ENCODE assay signal across 28 cellular contexts in genomic region chr15:60871152-60871551, GRCh38.
"Had no signal": no experiment of that assay in that cellular context is flagged by ENCODE, and none has a peak within 500 bp of the region (broad histone marks: within the 10 kb centered on the region; RNA-seq: fewer than 3 reads in every experiment).

No MANE protein-coding gene starts in this region.

- H3K4me1 ChIP-seq: breast epithelium, colonic mucosa had no signal

- H3K4me3 ChIP-seq: adrenal gland, breast epithelium, cardiac muscle cell, colonic mucosa, heart left ventricle had no signal

- H3K9me3 ChIP-seq: adrenal gland, breast epithelium, colonic mucosa, heart left ventricle had no signal

- ATAC-seq: activated CD4-positive, CD25-positive, alpha-beta regulatory T cell treated with anti-CD3 and anti-CD28 coated beads, Interleukin-2, amount 50 U/mL, for 24 hours; activated CD8-positive, alpha-beta T cell treated with anti-CD3 and anti-CD28 coated beads for 36 hours; activated naive CD8-positive, alpha-beta T cell treated with anti-CD3 and anti-CD28 coated beads, Interleukin-2, amount 50 U/mL, for 24 hours; activated T-cell treated with anti-CD3 and anti-CD28 coated beads, Interleukin-2, amount 50 U/mL, for 4 hours; activated T-helper 17 cell treated with anti-CD3 and anti-CD28 coated beads, Interleukin-2, amount 50 U/mL, for 72 hours; heart left ventricle; T-helper 17 cell had no signal

- H3K36me3 ChIP-seq: adrenal gland, breast epithelium, cardiac muscle cell, colonic mucosa, heart left ventricle, WERI-Rb-1 had no signal

- H3K27ac ChIP-seq: adrenal gland, breast epithelium, cardiac muscle cell, colonic mucosa, epithelial cell of prostate, heart left ventricle, WERI-Rb-1 had no signal

- H3K27me3 ChIP-seq: adrenal gland, breast epithelium, colonic mucosa, heart left ventricle had no signal

- DNase-seq: activated B cell treated with CpG ODN at 0.5 μM for 24 hours; activated CD4-positive, alpha-beta T cell treated with anti-CD3 and anti-CD28 coated beads for 48 hours; activated CD4-positive, alpha-beta T cell treated with anti-CD3 and anti-CD28 coated beads, Interleukin-2, amount 50 U/mL, for 1 hour; activated CD4-positive, alpha-beta T cell treated with anti-CD3 and anti-CD28 coated beads, Interleukin-2, amount 50 U/mL, for 48 hours; activated CD8-positive, alpha-beta memory T cell treated with anti-CD3 and anti-CD28 coated beads for 24 hours; activated CD8-positive, alpha-beta T cell treated with anti-CD3 and anti-CD28 coated beads for 36 hours; activated effector memory CD4-positive, alpha-beta T cell treated with Interleukin-2 at 50 U/mL for 16 hours; activated naive CD4-positive, alpha-beta T cell treated with anti-CD3 and anti-CD28 coated beads for 36 hours; activated naive CD8-positive, alpha-beta T cell treated with anti-CD3 and anti-CD28 coated beads for 36 hours; activated naive CD8-positive, alpha-beta T cell treated with anti-CD3 and anti-CD28 coated beads, Interleukin-2, amount 50 U/mL, for 24 hours; activated T-cell treated with anti-CD3 and anti-CD28 coated beads, Interleukin-2, amount 50 U/mL, for 4 hours; adrenal gland; amygdala; aorta; central memory CD4-positive, alpha-beta T cell; cerebellar nuclear complex; colonic mucosa; effector CD8-positive, alpha-beta T cell; glutamatergic neuron; heart left ventricle; T-helper 17 cell; T1000; WERI-Rb-1 had no signal
